8 cellular contexts compared by ENCODE assay signal in genomic region chr16:11094075-11094593, GRCh38.
DNase-seq lines count a peak whose midpoint lies in the region; ATAC-seq and TF ChIP-seq lines count a peak whose summit lies in the region.

No MANE protein-coding gene starts in this region.

- peak; percentile 95 for DNase-seq in OCI-M1 (lab: John Stamatoyannopoulos, UW)
- peak; percentile 39 for DNase-seq in activated naive CD8-positive, alpha-beta T cell treated with anti-CD3 and anti-CD28 coated beads, Interleukin-2, amount 50 U/mL, for 16 hours (ENCODE audit: low read depth, low spot score)
- DNase-seq in renal cortical epithelial cell (ENCODE audit: low read depth): peak; percentile 60
- no peak for DNase-seq in LoVo (ENCODE audit: low spot score)
- DNase-seq in gastrocnemius medialis: no peak

- H3K9me3 ChIP-seq in gastrocnemius medialis: no peaks in the 10 kb centered on the region

- in situ Hi-C loops in gastrocnemius medialis (cut with MboI; ENCODE audit: low sequenced_read_pairs in 4 of 4): no loop called here

- ATAC-seq in GM18520 (IDR thresholded peaks at IDR 0.05; ENCODE audit: unreplicated experiment) (peak; percentile 69), HG02759 (IDR thresholded peaks at IDR 0.05; ENCODE audit: unreplicated experiment) (peak; percentile 77), gastrocnemius medialis (no peak), HG02981 (IDR thresholded peaks at IDR 0.05; ENCODE audit: unreplicated experiment) (no peak)

- H3K27ac ChIP-seq in gastrocnemius medialis: no peak overlapping the region

- no peak for TF ChIP-seq POLR2A in gastrocnemius medialis (IDR thresholded peaks at IDR 0.05)

- H3K4me3 ChIP-seq in gastrocnemius medialis: no peak overlapping the region

- no peaks in the 10 kb centered on the region for H3K4me1 ChIP-seq in gastrocnemius medialis

- H3K27me3 ChIP-seq in gastrocnemius medialis: no peaks in the 10 kb centered on the region

- intact Hi-C loops in gastrocnemius medialis (cut with DNase I; ENCODE audit: low total_unique reads): no loop called here

- TF ChIP-seq CTCF in gastrocnemius medialis (IDR thresholded peaks at IDR 0.05 in 4 of 5, conservative IDR thresholded peaks at IDR 0.05 in 1 of 5): no peak

- no peaks in the 10 kb centered on the region for H3K36me3 ChIP-seq in gastrocnemius medialis

Comparison
In these comparisons a context has a peak if more than half of its experiments do, and no peak if none do; other contexts are left out.
1. ATAC-seq: peak in GM18520 (single experiment) and HG02759 (single experiment); none in gastrocnemius medialis (0 of 2) and HG02981 (single experiment).
2. DNase-seq: peak in OCI-M1 (single experiment), activated naive CD8-positive, alpha-beta T cell treated with anti-CD3 and anti-CD28 coated beads, Interleukin-2, amount 50 U/mL, for 16 hours (single experiment) and renal cortical epithelial cell (single experiment); none in LoVo (single experiment) and gastrocnemius medialis (0 of 2).